ENCODE assay signal across 8 cellular contexts in the genomic region with DNA sequence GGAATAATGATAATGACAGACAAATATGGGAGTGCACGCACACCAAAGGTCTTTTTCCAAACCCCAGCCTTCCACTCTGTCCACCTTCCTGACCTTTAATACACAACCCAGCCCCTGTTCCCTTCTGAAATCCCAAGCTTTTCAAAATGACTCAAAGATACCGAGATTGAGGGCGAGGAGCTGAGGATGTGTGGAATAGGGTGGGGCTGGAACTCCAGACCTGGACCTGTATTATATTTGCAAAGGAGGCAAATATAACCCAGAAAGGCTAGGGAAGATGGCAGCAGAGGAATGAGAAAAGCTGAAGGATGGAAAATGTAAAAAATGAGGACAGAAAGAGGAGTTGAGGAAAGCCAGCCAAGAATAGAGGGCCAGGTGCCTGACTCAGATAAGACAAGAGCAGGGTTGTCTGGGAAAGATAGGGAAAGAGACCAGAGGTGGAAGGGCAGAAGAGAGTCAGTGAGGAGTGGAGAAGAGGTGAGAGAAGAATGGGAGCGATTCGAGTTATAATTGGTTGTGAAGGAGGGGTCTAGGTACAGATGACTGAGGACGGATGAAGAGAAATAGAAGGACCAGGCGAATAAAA. TPM values are rescaled to one million over a fixed set of nuclear protein-coding genes. Genes with fewer than 3 reads are reported as not detected.
DNase-seq lines count a peak whose midpoint lies in the region; ATAC-seq and TF ChIP-seq lines count a peak whose summit lies in the region.

No MANE protein-coding gene starts in this region.

- CTCF ChIA-PET in PC-9 (lab: Charles Lee): interaction anchor here (0.6 to 4.8 kb wide), 4 partner anchors 12 to 306 kb away, joined by 3 to 83 read pairs (median 10); a partner anchor contains a TSS

- H3K36me3 Mint-ChIP-seq in endothelial cell (ENCODE audit: low read depth, unreplicated experiment): peaks cover 18% of the 10 kb centered on the region
- H3K36me3 Mint-ChIP-seq in progenitor cell of endocrine pancreas (ENCODE audit: insufficient read depth): peaks cover 7% of the 10 kb centered on the region

- DNase-seq in DMS53 (lab: John Stamatoyannopoulos, UW) (peak; percentile 59), DMS53 treated with DMSO at 0.1 percent for 48 hours (lab: John Stamatoyannopoulos, UW; ENCODE audit: unreplicated experiment) (no peak), PC-9 (no peak), endothelial cell (ENCODE audit: low spot score) (no peak), progenitor cell of endocrine pancreas (ENCODE audit: low spot score, unreplicated experiment) (no peak), Kasumi-1 (lab: John Stamatoyannopoulos, UW) (no peak), KG1 (lab: John Stamatoyannopoulos, UW) (no peak)

- no peaks in the 10 kb centered on the region for H3K36me3 ChIP-seq in PC-9 (ENCODE audit: low read depth)

- no peaks in the 10 kb centered on the region for H3K9me2 ChIP-seq in PC-9 (ENCODE audit: insufficient read depth)

- H3K9me3 Mint-ChIP-seq in endothelial cell (ENCODE audit: unreplicated experiment) (no peaks in the 10 kb centered on the region), progenitor cell of endocrine pancreas (ENCODE audit: low read depth) (peaks cover 3% of the 10 kb centered on the region)

- peak overlapping the region; percentile 87 for H3K4me3 Mint-ChIP-seq in endothelial cell (ENCODE audit: unreplicated experiment)
- H3K4me3 Mint-ChIP-seq in progenitor cell of endocrine pancreas (ENCODE audit: low read depth): peak overlapping the region; percentile 72

- H4K20me1 ChIP-seq in PC-9 (ENCODE audit: insufficient read depth): peaks cover 19% of the 10 kb centered on the region; the same call in 1 of the 2 replicates

- H3K9me3 ChIP-seq in PC-9 (ENCODE audit: insufficient read depth, low read depth): no peaks in the 10 kb centered on the region

- peak overlapping the region; percentile 70; the same call in 1 of the 2 replicates for H3K4me3 ChIP-seq in PC-9

- peak overlapping the region; percentile 90 for H3K27ac Mint-ChIP-seq in endothelial cell (ENCODE audit: unreplicated experiment)
- H3K27ac Mint-ChIP-seq in progenitor cell of endocrine pancreas: peak overlapping the region; percentile 18

- ATAC-seq in GM18498 (IDR thresholded peaks at IDR 0.05; ENCODE audit: unreplicated experiment): no peak

- peaks cover 33% of the 10 kb centered on the region for H3F3A ChIP-seq in PC-9 (ENCODE audit: insufficient read depth, low read depth)

- TF ChIP-seq CTCF in PC-9 (conservative IDR thresholded peaks at IDR 0.05) (no peak), endothelial cell (IDR thresholded peaks at IDR 0.05; ENCODE audit: unreplicated experiment) (no peak), progenitor cell of endocrine pancreas (IDR thresholded peaks at IDR 0.05; ENCODE audit: unreplicated experiment) (no peak)

- H3K27ac ChIP-seq in PC-9: peak overlapping the region; percentile 17; the same call in 1 of the 2 replicates

- H3K4me1 Mint-ChIP-seq in endothelial cell (ENCODE audit: unreplicated experiment): peaks cover 51% of the 10 kb centered on the region
- peaks cover 46% of the 10 kb centered on the region for H3K4me1 Mint-ChIP-seq in progenitor cell of endocrine pancreas (ENCODE audit: low read depth)

- no peaks in the 10 kb centered on the region for H3K27me3 ChIP-seq in PC-9 (ENCODE audit: insufficient read depth, low read depth)

- intact Hi-C loops in PC-9 (cut with micrococcal nuclease; ENCODE audit: unreplicated experiment): loop anchor here (2.0 kb wide), 1 partner anchor 76 kb away; a partner anchor contains a TSS

- H2AFZ ChIP-seq in PC-9: peak overlapping the region; percentile 52; the same call in 1 of the 2 replicates

- peaks cover 25% of the 10 kb centered on the region for H3K79me2 ChIP-seq in PC-9 (ENCODE audit: low read depth)

- BruUV-seq in PC-9 (replicated peaks; lab: Mats Ljungman, UMichigan): no TSS peak

- H3K27me3 Mint-ChIP-seq in endothelial cell (ENCODE audit: unreplicated experiment) (peaks cover 30% of the 10 kb centered on the region), progenitor cell of endocrine pancreas (no peaks in the 10 kb centered on the region)

- peaks cover 36% of the 10 kb centered on the region for H3K4me1 ChIP-seq in PC-9 (replicated peaks; ENCODE audit: insufficient read depth)

- POLR2A ChIA-PET in PC-9 (lab: Charles Lee; ENCODE audit: unreplicated experiment): interaction anchor here (0.6 to 2.6 kb wide), 5 partner anchors 12 to 711 kb away, joined by 3 to 59 read pairs (median 9); a partner anchor contains a TSS

- peak overlapping the region; percentile 77 for H3K4me2 ChIP-seq in PC-9

RNA-seq across cellular contexts. Expression of a gene that starts 1.0 kb away (rescaled TPM):
- 633 and 910 TPM in 2 replicates for total RNA-seq in PC-9 (2021)
- 864 TPM for total RNA-seq in endothelial cell (ENCODE audit: unreplicated experiment)
- total RNA-seq in progenitor cell of endocrine pancreas: 414 and 480 TPM in 2 replicates

RNA-seq across cellular contexts. Expression of a gene that starts 7.2 kb away (rescaled TPM):
- total RNA-seq in PC-9 (2021) (9.4 and 10.5 TPM in 2 replicates), endothelial cell (ENCODE audit: unreplicated experiment) (7.6 TPM), progenitor cell of endocrine pancreas (2.2 and 2.5 TPM in 2 replicates)

RNA-seq across cellular contexts. Expression of a gene that starts 12.2 kb away (rescaled TPM):
- total RNA-seq in PC-9 (2021) (349 and 379 TPM in 2 replicates), endothelial cell (ENCODE audit: unreplicated experiment) (118 TPM), progenitor cell of endocrine pancreas (281 and 305 TPM in 2 replicates)

RNA-seq across cellular contexts. Expression of a gene that starts 24.2 kb away (rescaled TPM):
- total RNA-seq in PC-9 (2021): 1.0 and 3.2 TPM in 2 replicates
- 4.7 TPM for total RNA-seq in endothelial cell (ENCODE audit: unreplicated experiment)
- total RNA-seq in progenitor cell of endocrine pancreas: 1.5 and 2.1 TPM in 2 replicates

RNA-seq across cellular contexts. Expression of a gene that starts 41.3 kb away (rescaled TPM):
- total RNA-seq in PC-9 (2021): 88.7 and 116 TPM in 2 replicates
- 25.1 TPM for total RNA-seq in endothelial cell (ENCODE audit: unreplicated experiment)
- 42.6 and 45.5 TPM in 2 replicates for total RNA-seq in progenitor cell of endocrine pancreas
